Comparison of ENCODE assay signal across 42 cellular contexts in genomic region chr9:135708164-135708563, GRCh38. TPM values are rescaled to one million over a fixed set of nuclear protein-coding genes. Genes with fewer than 3 reads are reported as not detected.
"Had no signal": no experiment of that assay in that cellular context is flagged by ENCODE, and none has a peak within 500 bp of the region (broad histone marks: within the 10 kb centered on the region; RNA-seq: fewer than 3 reads in every experiment).

No MANE protein-coding gene starts in this region.

- FAIRE-seq: astrocyte, TTC549 had no signal

- DNase-seq: activated B cell treated with CpG ODN at 0.5 μM for 24 hours; activated CD4-positive, alpha-beta memory T cell treated with anti-CD3 and anti-CD28 coated beads for 36 hours; activated CD4-positive, alpha-beta T cell treated with anti-CD3 and anti-CD28 coated beads for 4 hours; activated CD4-positive, alpha-beta T cell treated with anti-CD3 and anti-CD28 coated beads, Interleukin-2, amount 10 ng/mL, durations not matched to agents 24 days and 14 days; activated CD4-positive, alpha-beta T cell treated with anti-CD3 and anti-CD28 coated beads, Interleukin-2, amount 50 U/mL, for 1 hour; activated CD4-positive, alpha-beta T cell treated with anti-CD3 and anti-CD28 coated beads, Interleukin-2, amount 50 U/mL, for 4 hours; activated CD4-positive, CD25-positive, alpha-beta regulatory T cell treated with anti-CD3 and anti-CD28 coated beads, Interleukin-2, amount 50 U/mL, for 72 hours; activated CD8-positive, alpha-beta memory T cell treated with anti-CD3 and anti-CD28 coated beads, Interleukin-2, amount 50 U/mL, for 4 hours; activated CD8-positive, alpha-beta T cell treated with anti-CD3 and anti-CD28 coated beads for 36 hours; activated effector memory CD4-positive, alpha-beta T cell treated with anti-CD3 and anti-CD28 coated beads, Interleukin-2, amount 50 U/mL, for 16 hours; activated gamma-delta T cell treated with Interleukin-2 at 50 U/mL for 16 hours; activated naive CD4-positive, alpha-beta T cell; activated naive CD4-positive, alpha-beta T cell treated with anti-CD3 and anti-CD28 coated beads for 36 hours; activated naive CD4-positive, alpha-beta T cell treated with anti-CD3 and anti-CD28 coated beads, Interleukin-2, amount 50 U/mL, for 16 hours; activated naive CD8-positive, alpha-beta T cell treated with anti-CD3 and anti-CD28 coated beads, Interleukin-2, amount 10 ng/mL, durations not matched to agents 7 days and 5 days; activated naive CD8-positive, alpha-beta T cell treated with anti-CD3 and anti-CD28 coated beads, Interleukin-2, amount 50 U/mL, for 24 hours; activated T-cell treated with anti-CD3 and anti-CD28 coated beads for 4 hours; activated T-cell treated with anti-CD3 and anti-CD28 coated beads, Interleukin-2, amount 50 U/mL, for 1 hour; activated T-cell treated with anti-CD3 and anti-CD28 coated beads, Interleukin-2, amount 50 U/mL, for 4 hours; activated T-cell treated with anti-CD3 and anti-CD28 coated beads, Interleukin-2, amount 50 U/mL, for 72 hours; aorta; body of pancreas; brain microvascular endothelial cell; caudate nucleus; cerebellar nuclear complex; T-helper 1 cell; T-helper 2 cell; T-helper 9 cell had no signal

- H3K27ac Mint-ChIP-seq: activated B cell treated with CpG ODN at 0.5 μM for 24 hours; activated CD4-positive, alpha-beta memory T cell treated with anti-CD3 and anti-CD28 coated beads for 36 hours; activated CD4-positive, alpha-beta T cell treated with anti-CD3 and anti-CD28 coated beads, Interleukin-2, amount 10 ng/mL, durations not matched to agents 24 days and 14 days; activated CD8-positive, alpha-beta T cell treated with anti-CD3 and anti-CD28 coated beads for 36 hours; activated naive CD4-positive, alpha-beta T cell treated with anti-CD3 and anti-CD28 coated beads for 36 hours; activated naive CD8-positive, alpha-beta T cell; activated naive CD8-positive, alpha-beta T cell treated with anti-CD3 and anti-CD28 coated beads, Interleukin-2, amount 10 ng/mL, durations not matched to agents 7 days and 5 days; activated naive CD8-positive, alpha-beta T cell treated with anti-CD3 and anti-CD28 coated beads, Interleukin-2, amount 50 U/mL, for 24 hours; activated T-cell treated with anti-CD3 and anti-CD28 coated beads, Interleukin-2, amount 50 U/mL, for 72 hours; activated T-helper 1 cell treated with anti-CD3 and anti-CD28 coated beads, Interleukin-12 subunit alpha, Interleukin-12 subunit beta, Interleukin-2, Interleukin-4 antibody, amounts not matched to agents 30 ng/mL and 10 ng/mL and 1 ng/mL, durations not matched to agents 14 hours and 24 hours and 36 hours; activated T-helper 17 cell treated with anti-CD3 and anti-CD28 coated beads, Interleukin-2, amount 50 U/mL, for 72 hours; T-helper 1 cell treated with Interleukin-12 subunit alpha and Interleukin-12 subunit beta and Interleukin-4 antibody, amounts not matched to agents 30 μg/mL and 1 μg/mL, for 36 hours; T-helper 2 cell treated with Interferon-gamma antibody and Interleukin-4, amounts not matched to agents 5 μg/mL and 100 μg/mL, for 36 hours had no signal

- H3K4me3 Mint-ChIP-seq: activated B cell treated with CpG ODN at 0.5 μM for 24 hours; activated CD4-positive, alpha-beta memory T cell treated with anti-CD3 and anti-CD28 coated beads for 36 hours; activated CD4-positive, alpha-beta T cell treated with anti-CD3 and anti-CD28 coated beads, Interleukin-2, amount 10 ng/mL, durations not matched to agents 24 days and 14 days; activated CD8-positive, alpha-beta T cell treated with anti-CD3 and anti-CD28 coated beads for 36 hours; activated naive CD4-positive, alpha-beta T cell treated with anti-CD3 and anti-CD28 coated beads for 36 hours; activated naive CD8-positive, alpha-beta T cell; activated naive CD8-positive, alpha-beta T cell treated with anti-CD3 and anti-CD28 coated beads, Interleukin-2, amount 10 ng/mL, durations not matched to agents 7 days and 5 days; activated naive CD8-positive, alpha-beta T cell treated with anti-CD3 and anti-CD28 coated beads, Interleukin-2, amount 50 U/mL, for 24 hours; activated T-cell treated with anti-CD3 and anti-CD28 coated beads, Interleukin-2, amount 50 U/mL, for 4 hours; activated T-cell treated with anti-CD3 and anti-CD28 coated beads, Interleukin-2, amount 50 U/mL, for 72 hours; activated T-helper 1 cell treated with anti-CD3 and anti-CD28 coated beads, Interleukin-12 subunit alpha, Interleukin-12 subunit beta, Interleukin-2, Interleukin-4 antibody, amounts not matched to agents 30 ng/mL and 10 ng/mL and 1 ng/mL, durations not matched to agents 14 hours and 24 hours and 36 hours; activated T-helper 17 cell treated with anti-CD3 and anti-CD28 coated beads, Interleukin-2, amount 50 U/mL, for 72 hours; central memory CD8-positive, alpha-beta T cell; T-helper 1 cell treated with Interleukin-12 subunit alpha and Interleukin-12 subunit beta and Interleukin-4 antibody, amounts not matched to agents 30 μg/mL and 1 μg/mL, for 36 hours; T-helper 2 cell treated with Interferon-gamma antibody and Interleukin-4, amounts not matched to agents 5 μg/mL and 100 μg/mL, for 36 hours had no signal

- H3K36me3 Mint-ChIP-seq: activated CD4-positive, alpha-beta memory T cell treated with anti-CD3 and anti-CD28 coated beads for 36 hours; activated naive CD8-positive, alpha-beta T cell; activated naive CD8-positive, alpha-beta T cell treated with anti-CD3 and anti-CD28 coated beads, Interleukin-2, amount 10 ng/mL, durations not matched to agents 7 days and 5 days had no signal

- H3K4me1 Mint-ChIP-seq: activated B cell treated with CpG ODN at 0.5 μM for 24 hours; activated CD4-positive, alpha-beta T cell treated with anti-CD3 and anti-CD28 coated beads, Interleukin-2, amount 10 ng/mL, durations not matched to agents 24 days and 14 days; activated naive CD8-positive, alpha-beta T cell treated with anti-CD3 and anti-CD28 coated beads, Interleukin-2, amount 10 ng/mL, durations not matched to agents 7 days and 5 days; activated naive CD8-positive, alpha-beta T cell treated with anti-CD3 and anti-CD28 coated beads, Interleukin-2, amount 50 U/mL, for 24 hours; activated T-helper 17 cell treated with anti-CD3 and anti-CD28 coated beads, Interleukin-2, amount 50 U/mL, for 72 hours; central memory CD8-positive, alpha-beta T cell had no signal

- ATAC-seq: activated CD8-positive, alpha-beta T cell treated with anti-CD3 and anti-CD28 coated beads for 36 hours; activated naive CD8-positive, alpha-beta T cell treated with anti-CD3 and anti-CD28 coated beads, Interleukin-2, amount 50 U/mL, for 24 hours; activated T-cell treated with anti-CD3 and anti-CD28 coated beads, Interleukin-2, amount 50 U/mL, for 4 hours; activated T-cell treated with anti-CD3 and anti-CD28 coated beads, Interleukin-2, amount 50 U/mL, for 72 hours; activated T-helper 17 cell treated with anti-CD3 and anti-CD28 coated beads, Interleukin-2, amount 50 U/mL, for 72 hours; body of pancreas had no signal

- H3K4me3 ChIP-seq: body of pancreas, breast epithelium, cardiac muscle cell had no signal

- H3K9me3 Mint-ChIP-seq: activated B cell treated with CpG ODN at 0.5 μM for 24 hours; activated CD4-positive, alpha-beta memory T cell treated with anti-CD3 and anti-CD28 coated beads for 36 hours; activated CD4-positive, alpha-beta T cell treated with anti-CD3 and anti-CD28 coated beads, Interleukin-2, amount 10 ng/mL, durations not matched to agents 24 days and 14 days; activated CD8-positive, alpha-beta T cell treated with anti-CD3 and anti-CD28 coated beads for 36 hours; activated naive CD4-positive, alpha-beta T cell treated with anti-CD3 and anti-CD28 coated beads for 36 hours; activated naive CD8-positive, alpha-beta T cell treated with anti-CD3 and anti-CD28 coated beads, Interleukin-2, amount 10 ng/mL, durations not matched to agents 7 days and 5 days; activated naive CD8-positive, alpha-beta T cell treated with anti-CD3 and anti-CD28 coated beads, Interleukin-2, amount 50 U/mL, for 24 hours; activated T-cell treated with anti-CD3 and anti-CD28 coated beads, Interleukin-2, amount 50 U/mL, for 4 hours; activated T-cell treated with anti-CD3 and anti-CD28 coated beads, Interleukin-2, amount 50 U/mL, for 72 hours; activated T-helper 1 cell treated with anti-CD3 and anti-CD28 coated beads, Interleukin-12 subunit alpha, Interleukin-12 subunit beta, Interleukin-2, Interleukin-4 antibody, amounts not matched to agents 30 ng/mL and 10 ng/mL and 1 ng/mL, durations not matched to agents 14 hours and 24 hours and 36 hours; activated T-helper 17 cell treated with anti-CD3 and anti-CD28 coated beads, Interleukin-2, amount 50 U/mL, for 72 hours; central memory CD8-positive, alpha-beta T cell; T-helper 1 cell treated with Interleukin-12 subunit alpha and Interleukin-12 subunit beta and Interleukin-4 antibody, amounts not matched to agents 30 μg/mL and 1 μg/mL, for 36 hours; T-helper 2 cell treated with Interferon-gamma antibody and Interleukin-4, amounts not matched to agents 5 μg/mL and 100 μg/mL, for 36 hours had no signal

- H3K27ac ChIP-seq: body of pancreas, brain microvascular endothelial cell, breast epithelium, cardiac muscle cell, VCaP had no signal

- H3K36me3 ChIP-seq: brain microvascular endothelial cell, breast epithelium, cardiac muscle cell had no signal

- H3K9me3 ChIP-seq: body of pancreas, breast epithelium had no signal

- H3K4me1 ChIP-seq: breast epithelium had no signal

- H3K27me3 Mint-ChIP-seq: activated naive CD8-positive, alpha-beta T cell treated with anti-CD3 and anti-CD28 coated beads, Interleukin-2, amount 10 ng/mL, durations not matched to agents 7 days and 5 days had no signal

RNA-seq across cellular contexts. Expression of gene KCNT1, which starts 6.2 kb away (rescaled TPM):
- total RNA-seq: activated B cell treated with CpG ODN at 0.5 μM for 24 hours; activated CD4-positive, alpha-beta memory T cell treated with anti-CD3 and anti-CD28 coated beads for 36 hours; activated CD4-positive, alpha-beta T cell treated with anti-CD3 and anti-CD28 coated beads, Interleukin-2, amount 10 ng/mL, durations not matched to agents 24 days and 14 days; activated CD8-positive, alpha-beta memory T cell treated with anti-CD3 and anti-CD28 coated beads for 36 hours; activated CD8-positive, alpha-beta T cell treated with anti-CD3 and anti-CD28 coated beads for 36 hours; activated naive CD4-positive, alpha-beta T cell treated with anti-CD3 and anti-CD28 coated beads for 36 hours; activated naive CD8-positive, alpha-beta T cell treated with anti-CD3 and anti-CD28 coated beads, Interleukin-2, amount 10 ng/mL, durations not matched to agents 7 days and 5 days; activated T-cell treated with anti-CD3 and anti-CD28 coated beads, Interleukin-2, amount 50 U/mL, for 72 hours; activated T-helper 1 cell treated with anti-CD3 and anti-CD28 coated beads, Interleukin-12 subunit alpha, Interleukin-12 subunit beta, Interleukin-2, Interleukin-4 antibody, amounts not matched to agents 30 ng/mL and 10 ng/mL and 1 ng/mL, durations not matched to agents 14 hours and 24 hours and 36 hours; activated T-helper 17 cell treated with anti-CD3 and anti-CD28 coated beads, Interleukin-2, amount 50 U/mL, for 72 hours; astrocyte; breast epithelium; chondrocyte had no signal
- polyA plus RNA-seq: aorta had no signal

RNA-seq across cellular contexts. Expression of gene SOHLH1, which starts 8.9 kb away (rescaled TPM):
- total RNA-seq: activated B cell treated with CpG ODN at 0.5 μM for 24 hours; activated CD4-positive, alpha-beta memory T cell treated with anti-CD3 and anti-CD28 coated beads for 36 hours; activated CD4-positive, alpha-beta T cell treated with anti-CD3 and anti-CD28 coated beads, Interleukin-2, amount 10 ng/mL, durations not matched to agents 24 days and 14 days; activated CD8-positive, alpha-beta memory T cell treated with anti-CD3 and anti-CD28 coated beads for 36 hours; activated CD8-positive, alpha-beta T cell treated with anti-CD3 and anti-CD28 coated beads for 36 hours; activated naive CD4-positive, alpha-beta T cell treated with anti-CD3 and anti-CD28 coated beads for 36 hours; activated naive CD8-positive, alpha-beta T cell treated with anti-CD3 and anti-CD28 coated beads, Interleukin-2, amount 10 ng/mL, durations not matched to agents 7 days and 5 days; activated T-cell treated with anti-CD3 and anti-CD28 coated beads, Interleukin-2, amount 50 U/mL, for 4 hours; activated T-cell treated with anti-CD3 and anti-CD28 coated beads, Interleukin-2, amount 50 U/mL, for 72 hours; activated T-helper 1 cell treated with anti-CD3 and anti-CD28 coated beads, Interleukin-12 subunit alpha, Interleukin-12 subunit beta, Interleukin-2, Interleukin-4 antibody, amounts not matched to agents 30 ng/mL and 10 ng/mL and 1 ng/mL, durations not matched to agents 14 hours and 24 hours and 36 hours; activated T-helper 17 cell treated with anti-CD3 and anti-CD28 coated beads, Interleukin-2, amount 50 U/mL, for 72 hours; aorta; astrocyte; body of pancreas; breast epithelium; cardiac muscle cell; chondrocyte had no signal
- polyA plus RNA-seq: adipose tissue, aorta, cardiac muscle cell had no signal

RNA-seq across cellular contexts. Expression of gene LCN9, which starts 45.1 kb away (rescaled TPM):
- total RNA-seq: activated B cell treated with CpG ODN at 0.5 μM for 24 hours; activated CD4-positive, alpha-beta memory T cell treated with anti-CD3 and anti-CD28 coated beads for 36 hours; activated CD4-positive, alpha-beta T cell treated with anti-CD3 and anti-CD28 coated beads, Interleukin-2, amount 10 ng/mL, durations not matched to agents 24 days and 14 days; activated CD8-positive, alpha-beta memory T cell treated with anti-CD3 and anti-CD28 coated beads for 36 hours; activated CD8-positive, alpha-beta T cell treated with anti-CD3 and anti-CD28 coated beads for 36 hours; activated naive CD4-positive, alpha-beta T cell treated with anti-CD3 and anti-CD28 coated beads for 36 hours; activated naive CD8-positive, alpha-beta T cell treated with anti-CD3 and anti-CD28 coated beads, Interleukin-2, amount 10 ng/mL, durations not matched to agents 7 days and 5 days; activated T-cell treated with anti-CD3 and anti-CD28 coated beads, Interleukin-2, amount 50 U/mL, for 4 hours; activated T-cell treated with anti-CD3 and anti-CD28 coated beads, Interleukin-2, amount 50 U/mL, for 72 hours; activated T-helper 1 cell treated with anti-CD3 and anti-CD28 coated beads, Interleukin-12 subunit alpha, Interleukin-12 subunit beta, Interleukin-2, Interleukin-4 antibody, amounts not matched to agents 30 ng/mL and 10 ng/mL and 1 ng/mL, durations not matched to agents 14 hours and 24 hours and 36 hours; activated T-helper 17 cell treated with anti-CD3 and anti-CD28 coated beads, Interleukin-2, amount 50 U/mL, for 72 hours; aorta; body of pancreas; cardiac muscle cell had no signal
- polyA plus RNA-seq: aorta had no signal
